Comparison of ENCODE assay signal across 10 cellular contexts in the genomic region with DNA sequence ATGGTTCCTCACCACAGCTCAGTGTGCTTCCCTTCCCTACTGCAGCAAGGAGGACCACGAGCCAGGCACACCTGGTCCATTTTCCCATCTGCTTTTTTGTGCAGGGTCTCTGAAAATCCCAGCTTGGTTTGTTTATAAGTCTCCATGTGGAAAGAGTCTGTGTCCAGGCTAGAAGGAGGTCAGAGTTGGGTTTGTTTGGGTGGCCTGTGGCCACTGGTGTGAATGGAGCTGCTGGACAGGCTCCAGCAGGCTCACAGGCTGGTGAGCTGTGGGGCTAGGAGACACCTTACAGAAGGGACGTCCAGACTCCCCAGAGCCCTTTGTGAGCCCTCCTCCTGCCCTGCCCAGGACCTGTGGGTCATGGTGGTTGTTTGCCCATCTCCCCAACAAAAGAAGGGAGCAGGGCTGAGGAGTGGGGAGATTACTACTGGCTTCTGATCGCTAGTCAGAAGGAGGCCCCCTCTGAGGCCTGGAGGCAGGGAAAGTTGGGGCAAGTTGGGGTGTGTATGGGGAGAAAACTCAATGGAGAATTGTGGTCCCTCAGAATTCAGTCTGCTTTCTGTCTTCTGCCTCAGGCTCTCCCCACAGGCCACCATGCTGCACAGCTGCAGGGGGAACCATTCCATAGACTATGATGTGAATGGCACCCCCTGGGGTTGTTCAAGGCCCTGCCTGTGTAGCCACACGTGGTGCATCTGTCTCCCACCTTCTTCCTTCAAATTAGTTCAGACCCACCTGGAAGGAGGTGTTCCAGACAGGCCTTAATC. TPM values are rescaled to one million over a fixed set of nuclear protein-coding genes. Genes with fewer than 3 reads are reported as not detected.
DNase-seq lines count a peak whose midpoint lies in the region; ATAC-seq and TF ChIP-seq lines count a peak whose summit lies in the region.
"Had no signal": no experiment of that assay in that cellular context is flagged by ENCODE, and none has a peak within 500 bp of the region (broad histone marks: within the 10 kb centered on the region; RNA-seq: fewer than 3 reads in every experiment).

No MANE protein-coding gene starts in this region.

- H3K4me3 ChIP-seq in GM12865 (ENCODE audit: low read depth, low read length) (peak overlapping the region; percentile 50), PC-9 (peak overlapping the region; percentile 18; the same call in 1 of the 2 replicates), left ventricle myocardium inferior (no peak overlapping the region), skeletal muscle satellite cell (ENCODE audit: low read length) (peak overlapping the region; percentile 10)
- H3K4me3 ChIP-seq: SJSA1 had no signal

- H3K9me3 ChIP-seq in PC-9 (ENCODE audit: insufficient read depth, low read depth) (no peaks in the 10 kb centered on the region), left ventricle myocardium inferior (replicated peaks) (no peaks in the 10 kb centered on the region), skeletal muscle satellite cell (replicated peaks; ENCODE audit: low read length) (no peaks in the 10 kb centered on the region)
- H3K9me3 ChIP-seq: SJSA1 had no signal

- H2AFZ ChIP-seq in PC-9: no peak overlapping the region

- CTCF ChIA-PET in PC-9 (lab: Charles Lee): interaction anchor here (1.2 kb wide), 1 partner anchor 32 kb away, joined by 3 read pairs; no protein-coding TSS in a partner anchor

- POLR2A ChIA-PET in PC-9 (lab: Charles Lee; ENCODE audit: unreplicated experiment): interaction anchor here (0.6 kb wide), 3 partner anchors 35 to 1357 kb away, joined by 3 to 5 read pairs (median 3); no protein-coding TSS in a partner anchor

- H3K36me3 ChIP-seq in PC-9 (ENCODE audit: low read depth): no peaks in the 10 kb centered on the region
- H3K36me3 ChIP-seq in left ventricle myocardium inferior: no peaks in the 10 kb centered on the region
- H3K36me3 ChIP-seq in skeletal muscle satellite cell (ENCODE audit: insufficient read depth, low read length): no peaks in the 10 kb centered on the region

- BruUV-seq in PC-9 (replicated peaks; lab: Mats Ljungman, UMichigan): TSS peak; percentile 18

- H3K79me2 ChIP-seq in PC-9 (ENCODE audit: low read depth): no peaks in the 10 kb centered on the region

- DNase-seq in GM12865 (ENCODE audit: low read depth) (no peak), PC-9 (no peak), left ventricle myocardium inferior (peak; percentile 16), H4 (ENCODE audit: low spot score) (no peak), NCI-H187 (lab: John Stamatoyannopoulos, UW) (no peak), DMS79 treated with DMSO at 0.1 percent for 48 hours (lab: John Stamatoyannopoulos, UW) (no peak)
- DNase-seq: H9 had no signal

- no peak for TF ChIP-seq CTCF in GM12865 (IDR thresholded peaks at IDR 0.05; ENCODE audit: insufficient read depth, low read depth, low read length, missing control alignments)
- TF ChIP-seq CTCF in PC-9 (conservative IDR thresholded peaks at IDR 0.05): no peak
- no peak for TF ChIP-seq CTCF in left ventricle myocardium inferior (IDR thresholded peaks at IDR 0.05; ENCODE audit: borderline replicate concordance)

- H4K20me1 ChIP-seq in PC-9 (ENCODE audit: insufficient read depth): no peaks in the 10 kb centered on the region

- H3K27me3 ChIP-seq in PC-9 (ENCODE audit: insufficient read depth, low read depth): no peaks in the 10 kb centered on the region
- H3K27me3 ChIP-seq in left ventricle myocardium inferior (ENCODE audit: low read depth): no peaks in the 10 kb centered on the region
- H3K27me3 ChIP-seq in skeletal muscle satellite cell (ENCODE audit: control insufficient read depth, insufficient read depth, low read length): no peaks in the 10 kb centered on the region
- H3K27me3 ChIP-seq: SJSA1 had no signal

- H3K27ac ChIP-seq in PC-9 (peak overlapping the region; percentile 76), left ventricle myocardium inferior (replicated peaks) (peak overlapping the region; percentile 90)
- H3K27ac ChIP-seq: SJSA1 had no signal

- no peaks in the 10 kb centered on the region for H3K9me2 ChIP-seq in PC-9 (ENCODE audit: insufficient read depth)

- ATAC-seq in GM18868 (IDR thresholded peaks at IDR 0.05; ENCODE audit: unreplicated experiment): no peak

- H3K4me1 ChIP-seq in PC-9 (replicated peaks; ENCODE audit: insufficient read depth) (peaks cover 92% of the 10 kb centered on the region), left ventricle myocardium inferior (peaks cover 98% of the 10 kb centered on the region), skeletal muscle satellite cell (ENCODE audit: control insufficient read depth, insufficient read depth, low read length) (peaks cover 85% of the 10 kb centered on the region)

- H3K4me2 ChIP-seq in PC-9 (peak overlapping the region; percentile 89), skeletal muscle satellite cell (ENCODE audit: low read length) (peak overlapping the region; percentile 67)

- H3K9ac ChIP-seq in skeletal muscle satellite cell (ENCODE audit: low read depth, low read length): peak overlapping the region; percentile 48

- intact Hi-C loops in PC-9 (cut with micrococcal nuclease; ENCODE audit: unreplicated experiment) (loop anchor here (5.0 to 10.0 kb wide), 2 partner anchors 104 to 288 kb away; partner anchors contain the start of gene TOP2A), left ventricle myocardium inferior (cut with micrococcal nuclease) (no loop called here)

- peaks cover 68% of the 10 kb centered on the region for H3F3A ChIP-seq in PC-9 (ENCODE audit: insufficient read depth, low read depth)

RNA-seq across cellular contexts. Expression of gene RARA, which starts 4.1 kb away (rescaled TPM):
- total RNA-seq in PC-9 (2021) (21.5 and 21.8 TPM in 2 replicates), left ventricle myocardium inferior (17.1 TPM)
- total RNA-seq in skeletal muscle satellite cell (2012; rRNA removed): 11.2 and 17.0 TPM in 2 replicates
- 17.7 and 19.7 TPM in 2 replicates for total RNA-seq in H4 (2014; rRNA removed; shearing (Covaris generic))

RNA-seq across cellular contexts. Expression of gene CDC6, which starts 25.4 kb away (rescaled TPM):
- total RNA-seq in PC-9 (2021) (37.8 and 44.9 TPM in 2 replicates), left ventricle myocardium inferior (0.55 TPM)
- 22.1 and 22.6 TPM in 2 replicates for total RNA-seq in skeletal muscle satellite cell (2012; rRNA removed)
- total RNA-seq in H4 (2014; rRNA removed; shearing (Covaris generic)): 48.0 and 62.5 TPM in 2 replicates

RNA-seq across cellular contexts. Expression of gene GJD3, which starts 51.5 kb away (rescaled TPM):
- total RNA-seq in PC-9 (2021) (not detected in 2 replicates), left ventricle myocardium inferior (0.88 TPM)
- total RNA-seq in skeletal muscle satellite cell (2012; rRNA removed): 0.22 and 0.25 TPM in 2 replicates
- not detected in 2 replicates for total RNA-seq in H4 (2014; rRNA removed; shearing (Covaris generic))
- total RNA-seq: H9, SJSA1 had no signal

Comparison
In these comparisons a context has a peak if more than half of its experiments do, and no peak if none do; other contexts are left out.
1. RNA of gene CDC6, which starts 25.4 kb away (total RNA-seq): 48.0 to 62.5 TPM in H4 and 37.8 to 44.9 TPM in PC-9; 0.55 TPM in left ventricle myocardium inferior (single experiment); every median in the first group is over 10 times any median in the second.